In the genomic region with DNA sequence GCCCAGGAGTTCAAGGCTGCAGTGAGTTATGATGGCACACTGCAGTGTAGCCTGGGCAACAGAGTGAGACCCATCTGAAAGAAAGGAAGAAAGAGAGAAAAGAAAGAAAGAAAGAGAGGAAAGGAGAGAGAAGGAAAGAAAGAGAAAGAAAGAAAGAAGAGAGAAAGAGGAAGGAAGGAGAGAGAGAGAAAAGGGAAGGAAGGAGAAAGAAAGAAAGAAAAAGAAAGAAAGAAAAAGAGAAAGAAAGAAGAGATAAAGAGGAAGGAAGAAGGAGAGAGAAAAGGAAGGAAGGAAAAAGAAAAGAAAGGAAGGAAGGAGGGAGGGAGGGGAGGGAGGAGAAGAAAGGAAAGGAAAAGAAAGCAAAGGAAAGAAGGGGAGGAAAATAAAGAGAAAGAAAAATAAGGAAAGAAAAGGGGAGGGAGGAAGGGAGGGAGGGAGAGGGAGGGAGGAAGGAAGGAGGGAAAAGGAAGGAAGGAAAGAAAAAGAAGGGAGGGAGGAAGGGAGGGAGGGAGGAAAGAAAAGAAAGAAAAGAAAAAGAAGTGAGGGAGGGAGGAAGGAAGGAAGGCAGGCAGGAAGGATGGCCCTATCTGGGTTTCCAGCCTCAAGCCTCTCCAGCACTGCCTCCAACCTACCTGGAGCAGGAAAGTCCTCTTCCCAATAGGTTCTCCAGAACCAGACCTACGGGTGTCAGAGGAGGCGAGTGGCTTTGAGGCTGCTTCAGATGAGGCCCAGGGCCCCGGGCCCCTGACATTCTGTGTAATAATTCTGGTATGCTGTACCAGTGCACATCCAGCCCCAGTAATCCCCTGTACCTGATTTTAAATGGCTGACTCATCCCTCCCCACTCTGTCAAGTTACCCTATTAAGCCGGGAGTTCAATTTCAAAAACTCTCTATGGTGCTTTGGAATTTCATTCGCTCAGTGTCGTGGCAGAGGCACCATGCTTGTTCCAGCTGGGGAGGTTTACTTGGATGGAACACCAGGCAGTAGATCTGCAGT, we compare ENCODE assay signal across 24 cellular contexts. TPM values are rescaled to one million over a fixed set of nuclear protein-coding genes. Genes with fewer than 3 reads are reported as not detected.
A peak's percentile ranks its signal among the peaks of the same experiment; 100 is the strongest.
DNase-seq lines count a peak whose midpoint lies in the region; ATAC-seq, FAIRE-seq and TF ChIP-seq lines count a peak whose summit lies in the region.
"Had no signal": no experiment of that assay in that cellular context is flagged by ENCODE, and none has a peak within 500 bp of the region (broad histone marks: within the 10 kb centered on the region; RNA-seq: fewer than 3 reads in every experiment).

No MANE protein-coding gene starts in this region.

- H4K8ac ChIP-seq in mesenchymal stem cell (ENCODE audit: low read length), result no peak overlapping the region

- H3K27me3 ChIP-seq in bronchial epithelial cell (ENCODE audit: control insufficient read depth, insufficient read depth, low read length) (no peaks in the 10 kb centered on the region), smooth muscle cell (ENCODE audit: low read depth) (no peaks in the 10 kb centered on the region), mesenchymal stem cell (ENCODE audit: control insufficient read depth in 1 of 2, insufficient read depth in 1 of 2, low read length in 2 of 2) (peaks cover 0 to 6% of the 10 kb centered on the region in 2 experiments)
- H3K27me3 ChIP-seq: tibial artery had no signal

- no peak overlapping the region for H3K4me3 ChIP-seq in bronchial epithelial cell (ENCODE audit: low read depth, low read length)
- H3K4me3 ChIP-seq in smooth muscle cell, result no peak overlapping the region
- no peak overlapping the region for H3K4me3 ChIP-seq in mesenchymal stem cell (ENCODE audit: insufficient read depth in 1 of 2, low read depth in 1 of 2, low read length in 2 of 2)
- H3K4me3 ChIP-seq: A549, coronary artery, GM23338, tibial artery had no signal

- no peak overlapping the region for H4K91ac ChIP-seq in mesenchymal stem cell (ENCODE audit: low read length)

- H3K27ac ChIP-seq in smooth muscle cell (ENCODE audit: low read depth), result no peak overlapping the region
- H3K27ac ChIP-seq in mesenchymal stem cell (ENCODE audit: low read length, poor library complexity, severe bottlenecking), result no peak overlapping the region
- H3K27ac ChIP-seq: coronary artery, KMS-11, tibial artery had no signal

- no peak overlapping the region for H2BK15ac ChIP-seq in mesenchymal stem cell (ENCODE audit: low read depth, poor library complexity, severe bottlenecking)

- no peak overlapping the region for H2BK12ac ChIP-seq in mesenchymal stem cell (ENCODE audit: low read length in 2 of 2)

- no peak overlapping the region for H2AK5ac ChIP-seq in mesenchymal stem cell (ENCODE audit: low read length, severe bottlenecking)

- H3F3A ChIP-seq in smooth muscle cell (ENCODE audit: low read depth), result no peaks in the 10 kb centered on the region

- H3K9me3 ChIP-seq in smooth muscle cell (replicated peaks; ENCODE audit: low read depth) (no peaks in the 10 kb centered on the region), mesenchymal stem cell (ENCODE audit: control insufficient read depth, low read length) (no peaks in the 10 kb centered on the region)
- H3K9me3 ChIP-seq: A549, tibial artery had no signal

- H2BK5ac ChIP-seq in mesenchymal stem cell (ENCODE audit: low read depth, low read length, poor library complexity, severe bottlenecking), result no peak overlapping the region

- no peak overlapping the region for H3K9ac ChIP-seq in smooth muscle cell (ENCODE audit: low read depth)
- no peak overlapping the region for H3K9ac ChIP-seq in mesenchymal stem cell (ENCODE audit: low read length)
- H3K9ac ChIP-seq: KMS-11 had no signal

- H3K79me1 ChIP-seq in mesenchymal stem cell (replicated peaks; ENCODE audit: low read length, poor library complexity, severe bottlenecking), result peaks cover 2% of the 10 kb centered on the region

- no peaks in the 10 kb centered on the region for H3K4me1 ChIP-seq in smooth muscle cell (ENCODE audit: low read depth)
- peaks cover 5% of the 10 kb centered on the region for H3K4me1 ChIP-seq in mesenchymal stem cell (ENCODE audit: control insufficient read depth, insufficient read depth, low read depth, low read length)
- H3K4me1 ChIP-seq: A549 had no signal

- no peak overlapping the region for H3K14ac ChIP-seq in mesenchymal stem cell (ENCODE audit: low read length in 2 of 2)

- WGBS in smooth muscle cell (ENCODE audit: low lambda C conversion rate), result 27% methylated on average over 6 of the region's 6 CpGs
- 67% methylated on average over 6 of the region's 6 CpGs for WGBS in mesenchymal stem cell

- peak overlapping the region; percentile 62 for H3K4me2 ChIP-seq in smooth muscle cell
- no peak overlapping the region for H3K4me2 ChIP-seq in mesenchymal stem cell (ENCODE audit: low read length, poor library complexity, severe bottlenecking)
- H3K4me2 ChIP-seq: A549, GM23338, KMS-11 had no signal

- intact Hi-C loops in activated CD8-positive, alpha-beta T cell treated with anti-CD3 and anti-CD28 coated beads for 36 hours (cut with micrococcal nuclease), result no loop called here

- H3K4me3 Mint-ChIP-seq in activated CD8-positive, alpha-beta T cell treated with anti-CD3 and anti-CD28 coated beads for 36 hours, result no peak overlapping the region
- H3K4me3 Mint-ChIP-seq in activated CD8-positive, alpha-beta T cell treated with anti-CD3 and anti-CD28 coated beads, Interleukin-2, amount 10 ng/mL, durations not matched to agents 7 days and 5 days, result no peak overlapping the region
- no peak overlapping the region for H3K4me3 Mint-ChIP-seq in activated T-helper 17 cell treated with anti-CD3 and anti-CD28 coated beads, Interleukin-2, amount 50 U/mL, for 72 hours
- H3K4me3 Mint-ChIP-seq: CD4-positive, CD25-positive, alpha-beta regulatory T cell; GM23338; nephron; stimulated activated naive B cell treated with anti-CD40 and anti-IgM and Interleukin-4, amounts not matched to agents 10 μg/mL and 1 μg/mL and 100 μg/mL, for 72 hours had no signal

- H2AFZ ChIP-seq in smooth muscle cell (ENCODE audit: low read depth) (no peak overlapping the region), mesenchymal stem cell (ENCODE audit: low read depth, low read length) (no peak overlapping the region)
- H2AFZ ChIP-seq: GM23338 had no signal

- no peaks in the 10 kb centered on the region for H3K36me3 ChIP-seq in bronchial epithelial cell (ENCODE audit: control insufficient read depth, insufficient read depth, low read length)
- no peaks in the 10 kb centered on the region for H3K36me3 ChIP-seq in smooth muscle cell (ENCODE audit: low read depth)
- H3K36me3 ChIP-seq in mesenchymal stem cell (ENCODE audit: control insufficient read depth in 1 of 2, insufficient read depth in 2 of 2, low read depth in 1 of 2, low read length in 2 of 2), result no peaks in the 10 kb centered on the region
- H3K36me3 ChIP-seq: tibial artery had no signal

- FAIRE-seq in bronchial epithelial cell (lab: Jason Lieb, UNC), result no peak
- FAIRE-seq: A549, endometrium had no signal

- H3K4ac ChIP-seq in mesenchymal stem cell (ENCODE audit: low read depth in 1 of 2, low read length in 2 of 2), result no peak overlapping the region

- H3K79me2 ChIP-seq in smooth muscle cell (ENCODE audit: low read depth), result no peaks in the 10 kb centered on the region

- POLR2A ChIA-PET in activated CD8-positive, alpha-beta T cell treated with anti-CD3 and anti-CD28 coated beads for 36 hours (lab: Charles Lee), result no interaction called here
- POLR2A ChIA-PET in activated CD8-positive, alpha-beta T cell treated with anti-CD3 and anti-CD28 coated beads, Interleukin-2, amount 10 ng/mL, durations not matched to agents 7 days and 5 days (lab: Charles Lee), result no interaction called here

- no peak overlapping the region for H3K27ac Mint-ChIP-seq in activated CD8-positive, alpha-beta T cell treated with anti-CD3 and anti-CD28 coated beads for 36 hours
- H3K27ac Mint-ChIP-seq in activated CD8-positive, alpha-beta T cell treated with anti-CD3 and anti-CD28 coated beads, Interleukin-2, amount 10 ng/mL, durations not matched to agents 7 days and 5 days, result no peak overlapping the region
- no peak overlapping the region for H3K27ac Mint-ChIP-seq in activated T-helper 17 cell treated with anti-CD3 and anti-CD28 coated beads, Interleukin-2, amount 50 U/mL, for 72 hours
- H3K27ac Mint-ChIP-seq: CD4-positive, CD25-positive, alpha-beta regulatory T cell; GM23338; nephron; stimulated activated naive B cell treated with anti-CD40 and anti-IgM and Interleukin-4, amounts not matched to agents 10 μg/mL and 1 μg/mL and 100 μg/mL, for 72 hours had no signal

- no peak overlapping the region for H3K23ac ChIP-seq in mesenchymal stem cell (ENCODE audit: low read length in 2 of 2)

- no peaks in the 10 kb centered on the region for H3K36me3 Mint-ChIP-seq in activated CD8-positive, alpha-beta T cell treated with anti-CD3 and anti-CD28 coated beads for 36 hours (ENCODE audit: low read depth)
- no peaks in the 10 kb centered on the region for H3K36me3 Mint-ChIP-seq in activated CD8-positive, alpha-beta T cell treated with anti-CD3 and anti-CD28 coated beads, Interleukin-2, amount 10 ng/mL, durations not matched to agents 7 days and 5 days (ENCODE audit: low read depth)
- no peaks in the 10 kb centered on the region for H3K36me3 Mint-ChIP-seq in activated T-helper 17 cell treated with anti-CD3 and anti-CD28 coated beads, Interleukin-2, amount 50 U/mL, for 72 hours (ENCODE audit: low read depth)
- H3K36me3 Mint-ChIP-seq: CD4-positive, CD25-positive, alpha-beta regulatory T cell; stimulated activated naive B cell treated with anti-CD40 and anti-IgM and Interleukin-4, amounts not matched to agents 10 μg/mL and 1 μg/mL and 100 μg/mL, for 72 hours had no signal

- DNase-seq in activated CD8-positive, alpha-beta T cell treated with anti-CD3 and anti-CD28 coated beads for 36 hours, result no peak
- no peak for DNase-seq in activated CD8-positive, alpha-beta T cell treated with anti-CD3 and anti-CD28 coated beads, Interleukin-2, amount 10 ng/mL, durations not matched to agents 7 days and 5 days
- DNase-seq in M059J (ENCODE audit: low read depth) (peak; percentile 60), bronchial epithelial cell (ENCODE audit: low read depth) (peak; percentile 25), smooth muscle cell (lab: John Stamatoyannopoulos, UW; ENCODE audit: unreplicated experiment) (no peak), germinal center (ENCODE audit: low spot score) (no peak), mesenchymal stem cell (no peak)
- DNase-seq: activated CD8-positive, alpha-beta memory T cell treated with anti-CD3 and anti-CD28 coated beads, Interleukin-2, amount 50 U/mL, for 4 hours; activated gamma-delta T cell treated with Interleukin-2 at 50 U/mL for 16 hours; CD4-positive, CD25-positive, alpha-beta regulatory T cell; NCI-H1092 treated with DMSO at 0.1 percent for 48 hours; NCI-H2107; NCI-H526; stimulated activated naive B cell treated with anti-CD40 and anti-IgM and Interleukin-4, amounts not matched to agents 10 μg/mL and 1 μg/mL and 100 μg/mL, for 72 hours; T1000; tibial artery had no signal

- no peaks in the 10 kb centered on the region for H3K9me3 Mint-ChIP-seq in activated CD8-positive, alpha-beta T cell treated with anti-CD3 and anti-CD28 coated beads for 36 hours
- no peaks in the 10 kb centered on the region for H3K9me3 Mint-ChIP-seq in activated CD8-positive, alpha-beta T cell treated with anti-CD3 and anti-CD28 coated beads, Interleukin-2, amount 10 ng/mL, durations not matched to agents 7 days and 5 days (ENCODE audit: insufficient read depth)
- H3K9me3 Mint-ChIP-seq in activated T-helper 17 cell treated with anti-CD3 and anti-CD28 coated beads, Interleukin-2, amount 50 U/mL, for 72 hours, result no peaks in the 10 kb centered on the region
- H3K9me3 Mint-ChIP-seq: CD4-positive, CD25-positive, alpha-beta regulatory T cell; GM23338; nephron; stimulated activated naive B cell treated with anti-CD40 and anti-IgM and Interleukin-4, amounts not matched to agents 10 μg/mL and 1 μg/mL and 100 μg/mL, for 72 hours had no signal

- H3K27me3 Mint-ChIP-seq in activated CD8-positive, alpha-beta T cell treated with anti-CD3 and anti-CD28 coated beads for 36 hours, result peaks cover 12% of the 10 kb centered on the region
- H3K27me3 Mint-ChIP-seq in activated CD8-positive, alpha-beta T cell treated with anti-CD3 and anti-CD28 coated beads, Interleukin-2, amount 10 ng/mL, durations not matched to agents 7 days and 5 days (ENCODE audit: low read depth), result peaks cover 14% of the 10 kb centered on the region
- H3K27me3 Mint-ChIP-seq in activated T-helper 17 cell treated with anti-CD3 and anti-CD28 coated beads, Interleukin-2, amount 50 U/mL, for 72 hours, result peaks cover 21% of the 10 kb centered on the region

- H3K18ac ChIP-seq in mesenchymal stem cell (ENCODE audit: low read depth in 1 of 2, low read length in 2 of 2), result no peak overlapping the region

- TF ChIP-seq CTCF in activated CD8-positive, alpha-beta T cell treated with anti-CD3 and anti-CD28 coated beads for 36 hours (IDR thresholded peaks at IDR 0.05), result peak; percentile 16
- TF ChIP-seq CTCF in bronchial epithelial cell (IDR thresholded peaks at IDR 0.05; ENCODE audit: insufficient read depth, low read length, severe bottlenecking) (no peak), smooth muscle cell (IDR thresholded peaks at IDR 0.05; ENCODE audit: borderline replicate concordance, insufficient read depth, poor library complexity, severe bottlenecking) (no peak)

- no peak for ATAC-seq in activated CD8-positive, alpha-beta T cell treated with anti-CD3 and anti-CD28 coated beads for 36 hours
- no peak for ATAC-seq in activated CD8-positive, alpha-beta T cell treated with anti-CD3 and anti-CD28 coated beads, Interleukin-2, amount 10 ng/mL, durations not matched to agents 7 days and 5 days
- ATAC-seq in activated T-helper 17 cell treated with anti-CD3 and anti-CD28 coated beads, Interleukin-2, amount 50 U/mL, for 72 hours (replicated peaks), result no peak
- ATAC-seq: A549; GM23338; stimulated activated naive B cell treated with anti-CD40 and anti-IgM and Interleukin-4, amounts not matched to agents 10 μg/mL and 1 μg/mL and 100 μg/mL, for 72 hours had no signal

- no peak overlapping the region for H2BK120ac ChIP-seq in mesenchymal stem cell (ENCODE audit: low read depth, low read length)

- no peaks in the 10 kb centered on the region for H4K20me1 ChIP-seq in smooth muscle cell (ENCODE audit: low read depth)

- CTCF ChIA-PET in activated CD8-positive, alpha-beta T cell treated with anti-CD3 and anti-CD28 coated beads for 36 hours (lab: Charles Lee), result no interaction called here
- CTCF ChIA-PET in activated CD8-positive, alpha-beta T cell treated with anti-CD3 and anti-CD28 coated beads, Interleukin-2, amount 10 ng/mL, durations not matched to agents 7 days and 5 days (lab: Charles Lee), result no interaction called here

- H3K4me1 Mint-ChIP-seq in activated CD8-positive, alpha-beta T cell treated with anti-CD3 and anti-CD28 coated beads for 36 hours (ENCODE audit: low read depth), result no peaks in the 10 kb centered on the region
- no peaks in the 10 kb centered on the region for H3K4me1 Mint-ChIP-seq in activated CD8-positive, alpha-beta T cell treated with anti-CD3 and anti-CD28 coated beads, Interleukin-2, amount 10 ng/mL, durations not matched to agents 7 days and 5 days (ENCODE audit: low read depth)
- H3K4me1 Mint-ChIP-seq in activated T-helper 17 cell treated with anti-CD3 and anti-CD28 coated beads, Interleukin-2, amount 50 U/mL, for 72 hours, result no peaks in the 10 kb centered on the region
- H3K4me1 Mint-ChIP-seq: CD4-positive, CD25-positive, alpha-beta regulatory T cell; nephron; stimulated activated naive B cell treated with anti-CD40 and anti-IgM and Interleukin-4, amounts not matched to agents 10 μg/mL and 1 μg/mL and 100 μg/mL, for 72 hours had no signal

RNA-seq across cellular contexts. Expression of gene PARD3, which starts 6.8 kb away (rescaled TPM):
- total RNA-seq in activated CD8-positive, alpha-beta T cell treated with anti-CD3 and anti-CD28 coated beads for 36 hours, result 1 to 10 TPM; 1.6 to 2.0 TPM
- under 1 TPM; 0.63 to 0.68 TPM for total RNA-seq in activated CD8-positive, alpha-beta T cell treated with anti-CD3 and anti-CD28 coated beads, Interleukin-2, amount 10 ng/mL, durations not matched to agents 7 days and 5 days
- 17.0 and 19.2 TPM in 2 replicates for total RNA-seq in M059J (2014; rRNA removed; shearing (Covaris generic))
- total RNA-seq in bronchial epithelial cell (78.2 and 98.2 TPM in 2 replicates), smooth muscle cell (26.0 and 29.6 TPM in 2 replicates)
- 16.5 and 17.5 TPM in 2 replicates for polyA plus RNA-seq in smooth muscle cell
- under 1 TPM; 0.13 to 0.24 TPM for total RNA-seq in activated T-helper 17 cell treated with anti-CD3 and anti-CD28 coated beads, Interleukin-2, amount 50 U/mL, for 72 hours
- 37.3 TPM for polyA plus RNA-seq in mesenchymal stem cell (2013, experiment 1 of 2)
- polyA plus RNA-seq in mesenchymal stem cell (2013, experiment 2 of 2), result 35.9 TPM
- total RNA-seq: OCI-LY7 had no signal

Comparison
In these comparisons a context has a peak if more than half of its experiments do, and no peak if none do; other contexts are left out.
1. DNase-seq: peak in M059J (single experiment) and bronchial epithelial cell (single experiment); none in activated CD8-positive, alpha-beta T cell treated with anti-CD3 and anti-CD28 coated beads for 36 hours (single experiment), activated CD8-positive, alpha-beta T cell treated with anti-CD3 and anti-CD28 coated beads, Interleukin-2, amount 10 ng/mL, durations not matched to agents 7 days and 5 days (single experiment), smooth muscle cell (single experiment), germinal center (single experiment) and mesenchymal stem cell (single experiment).